Comparison of ENCODE assay signal across 1 cellular context in genomic region chr1:12229835-12230548, GRCh38.
A peak's percentile ranks its signal among the peaks of the same experiment; 100 is the strongest.
TF ChIP-seq lines count a peak whose summit lies in the region.

Gene VPS13D, plus strand, starts transcription at chr1:12230030. Its CDS starts 4,237 bp downstream, at chr1:12234267.

TF ChIP-seq in HepG2, 621 proteins besides CTCF, POLR2A, EP300 and RAD21 (continued from another document and continues in another):
- peak; percentile 80 to 91 for TF ChIP-seq HMGXB4 (CRISPR knock-in tag; IDR thresholded peaks at IDR 0.05; ENCODE audit: borderline replicate concordance in 1 of 2, low read depth in 1 of 2)
- TF ChIP-seq NCOA5 (CRISPR knock-in tag; IDR thresholded peaks at IDR 0.05) = no peak
- TF ChIP-seq BCL6 (CRISPR knock-in tag; IDR thresholded peaks at IDR 0.05) = 0 out of 2 replicates have a peak, but pooled peaks have one; percentile 7
- TF ChIP-seq SP5 (CRISPR knock-in tag; IDR thresholded peaks at IDR 0.05; ENCODE audit: borderline replicate concordance, low read depth) = no peak
- peak; percentile 29; the same call in 1 of the 2 replicates for TF ChIP-seq MED1 (CRISPR knock-in tag; IDR thresholded peaks at IDR 0.05)
- no peak for TF ChIP-seq SUZ12 (IDR thresholded peaks at IDR 0.05; ENCODE audit: low read depth, low read length)
- no peak for TF ChIP-seq TRIM24 (CRISPR knock-in tag; IDR thresholded peaks at IDR 0.05)
- TF ChIP-seq RORA (CRISPR knock-in tag; IDR thresholded peaks at IDR 0.05) = no peak
- 0 out of 2 replicates have a peak, but pooled peaks have one; percentile 41 for TF ChIP-seq E2F5 (CRISPR knock-in tag; conservative IDR thresholded peaks at IDR 0.05)
- no peak for TF ChIP-seq SNAPC2 (CRISPR knock-in tag; IDR thresholded peaks at IDR 0.05)
- TF ChIP-seq ZNF441 (CRISPR knock-in tag; IDR thresholded peaks at IDR 0.05; ENCODE audit: borderline replicate concordance) = peak; percentile 72
- no peak for TF ChIP-seq GLMP (CRISPR knock-in tag; IDR thresholded peaks at IDR 0.05; ENCODE audit: borderline replicate concordance)
- TF ChIP-seq CCDC6 (CRISPR knock-in tag; IDR thresholded peaks at IDR 0.05) = no peak
- peak; percentile 49 for TF ChIP-seq PTBP1 (IDR thresholded peaks at IDR 0.05; ENCODE audit: low read depth, low read length, poor library complexity, severe bottlenecking)
- TF ChIP-seq AFF4 (CRISPR knock-in tag; IDR thresholded peaks at IDR 0.05) = no peak
- no peak for TF ChIP-seq ATF7-NPFF (CRISPR knock-in tag; IDR thresholded peaks at IDR 0.05; ENCODE audit: low read depth)
- no peak for TF ChIP-seq ETV6 (CRISPR knock-in tag; conservative IDR thresholded peaks at IDR 0.05)
- TF ChIP-seq ZSCAN5A (CRISPR knock-in tag; IDR thresholded peaks at IDR 0.05; ENCODE audit: borderline replicate concordance) = no peak
- peak; percentile 58 for TF ChIP-seq RBM39 (IDR thresholded peaks at IDR 0.05; ENCODE audit: low read depth, low read length, poor library complexity, severe bottlenecking)
- TF ChIP-seq HNRNPK (IDR thresholded peaks at IDR 0.05; ENCODE audit: low read depth, low read length, poor library complexity, severe bottlenecking) = no peak
- TF ChIP-seq YEATS4 (CRISPR knock-in tag; IDR thresholded peaks at IDR 0.05; ENCODE audit: borderline replicate concordance) = peak; percentile 58; the same call in 1 of the 2 replicates
- no peak for TF ChIP-seq RERE (CRISPR knock-in tag; IDR thresholded peaks at IDR 0.05; ENCODE audit: low read depth)
- TF ChIP-seq NFRKB (IDR thresholded peaks at IDR 0.05) = no peak
- no peak for TF ChIP-seq ELF3 (CRISPR knock-in tag; IDR thresholded peaks at IDR 0.05)
- TF ChIP-seq ZNF281 (CRISPR knock-in tag; IDR thresholded peaks at IDR 0.05; ENCODE audit: borderline replicate concordance) = no peak
- TF ChIP-seq MTA3 (CRISPR knock-in tag; IDR thresholded peaks at IDR 0.05) = no peak
- TF ChIP-seq POLR2AphosphoS2 (IDR thresholded peaks at IDR 0.05; ENCODE audit: low read depth, low read length) = peak; percentile 98; the same call in 1 of the 2 replicates
- 0 out of 2 replicates have a peak, but pooled peaks have one; percentile 63 for TF ChIP-seq ZNF543 (CRISPR knock-in tag; IDR thresholded peaks at IDR 0.05)
- peak; percentile 45; the same call in 1 of the 3 replicates for TF ChIP-seq MXI1 (IDR thresholded peaks at IDR 0.05; ENCODE audit: borderline replicate concordance, low read depth, low read length)
- no peak for TF ChIP-seq IRF1 (CRISPR knock-in tag; IDR thresholded peaks at IDR 0.05; ENCODE audit: low read depth)
- TF ChIP-seq GPN1 (CRISPR knock-in tag; IDR thresholded peaks at IDR 0.05; ENCODE audit: borderline replicate concordance) = no peak
- TF ChIP-seq ZNF709 (CRISPR knock-in tag; IDR thresholded peaks at IDR 0.05) = 0 out of 2 replicates have a peak, but pooled peaks have one; percentile 63
- peak; percentile 64; the same call in 1 of the 2 replicates for TF ChIP-seq GATAD1 (CRISPR knock-in tag; IDR thresholded peaks at IDR 0.05)
- TF ChIP-seq ZBTB39 (CRISPR knock-in tag; IDR thresholded peaks at IDR 0.05) = no peak
- peak; percentile 79 for TF ChIP-seq HOXA3 (CRISPR knock-in tag; IDR thresholded peaks at IDR 0.05)
- no peak for TF ChIP-seq RFX3 (CRISPR knock-in tag; IDR thresholded peaks at IDR 0.05)
- TF ChIP-seq ZBTB7A (CRISPR knock-in tag; IDR thresholded peaks at IDR 0.05) = no peak
- TF ChIP-seq SOX5 (CRISPR knock-in tag; IDR thresholded peaks at IDR 0.05; ENCODE audit: borderline replicate concordance) = no peak
- no peak for TF ChIP-seq MAFF (IDR thresholded peaks at IDR 0.05; ENCODE audit: low read depth, low read length)
- TF ChIP-seq KAT8 (CRISPR knock-in tag; IDR thresholded peaks at IDR 0.05) = peak; percentile 37; the same call in 1 of the 2 replicates
- no peak for TF ChIP-seq FOXK1 (CRISPR knock-in tag; IDR thresholded peaks at IDR 0.05; ENCODE audit: borderline replicate concordance, low read depth)
- no peak for TF ChIP-seq NCOA2 (CRISPR knock-in tag; IDR thresholded peaks at IDR 0.05)
